Comparison of ENCODE assay signal across 8 cellular contexts in the genomic region with DNA sequence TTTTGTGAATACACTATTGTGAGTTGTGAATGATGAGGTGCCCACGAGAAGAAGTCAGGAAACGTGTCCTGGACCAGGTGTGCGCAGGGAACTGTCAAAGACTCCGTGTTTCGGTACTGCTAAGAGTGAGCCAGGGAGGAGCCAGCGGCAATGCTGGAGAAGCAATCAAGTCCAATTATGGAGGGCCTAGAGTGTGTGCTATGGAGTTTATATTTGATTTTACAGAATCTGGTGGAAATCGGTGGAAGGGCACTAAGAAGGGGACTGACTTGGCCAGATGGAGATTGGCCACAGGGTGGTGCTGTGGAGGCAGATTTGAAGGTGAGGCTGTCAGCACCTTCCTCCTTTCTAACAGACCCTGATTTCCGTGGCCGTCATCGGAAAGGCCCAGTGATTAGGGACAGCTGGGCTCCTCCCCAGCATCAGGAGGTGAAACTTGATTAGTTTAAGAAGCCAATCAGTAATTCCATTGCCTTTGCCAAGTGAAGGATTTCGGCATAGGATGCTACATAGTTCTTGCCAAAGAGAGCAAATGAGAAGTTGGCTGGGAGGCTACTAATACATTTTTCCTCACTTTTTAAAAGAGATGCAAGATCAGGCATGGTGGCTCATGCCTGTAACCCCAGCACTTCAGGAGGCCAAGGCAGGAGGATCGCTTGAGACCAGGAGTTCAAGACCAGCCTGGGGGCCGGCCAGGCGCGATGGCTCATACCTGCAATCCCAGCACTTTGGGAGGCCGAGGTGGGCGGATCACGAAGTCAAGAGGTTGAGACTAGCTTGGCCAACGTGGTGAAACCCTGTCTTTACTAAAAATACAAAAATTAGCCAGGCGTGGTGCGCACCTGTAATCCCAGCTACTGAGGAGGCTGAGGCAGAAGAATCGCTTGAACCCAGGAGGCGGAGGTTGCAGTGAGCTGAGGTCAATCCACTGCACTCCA. TPM values are rescaled to one million over a fixed set of nuclear protein-coding genes. Genes with fewer than 3 reads are reported as not detected.
DNase-seq lines count a peak whose midpoint lies in the region; ATAC-seq, FAIRE-seq and TF ChIP-seq lines count a peak whose summit lies in the region.

No MANE protein-coding gene starts in this region.

- no peak overlapping the region for H3K4me2 ChIP-seq in keratinocyte (ENCODE audit: control insufficient read depth, extremely low read depth, insufficient read depth, low read depth, low read length)

- DNase-seq in GDM1 (lab: John Stamatoyannopoulos, UW): peak; percentile 68
- DNase-seq in NCI-H226: peak; percentile 54
- DNase-seq in breast epithelium (ENCODE audit: low spot score in 2 of 2): peak; percentile 69 to 82
- no peak for DNase-seq in keratinocyte (ENCODE audit: low read depth, low spot score)
- peak; percentile 81 to 85 for DNase-seq in stimulated activated CD4-positive, alpha-beta T cell treated with anti-CD3 and anti-CD28 coated beads, Interleukin-1b, Interleukin-23, amount 100 ng/mL, for 4 hours (ENCODE audit: low read depth in 2 of 2)

- no peaks in the 10 kb centered on the region for H4K20me1 ChIP-seq in keratinocyte (ENCODE audit: control insufficient read depth, extremely low read depth, insufficient read depth, low read length)

- H3K9me3 ChIP-seq in breast epithelium (no peaks in the 10 kb centered on the region), keratinocyte (ENCODE audit: control insufficient read depth, low read depth, low read length) (no peaks in the 10 kb centered on the region)

- ATAC-seq in HG02885 (IDR thresholded peaks at IDR 0.05; ENCODE audit: poor library complexity, unreplicated experiment): peak; percentile 66
- no peak for ATAC-seq in HG03520 (IDR thresholded peaks at IDR 0.05; ENCODE audit: unreplicated experiment)

- peak; percentile 89 for FAIRE-seq in keratinocyte (lab: Jason Lieb, UNC)

- no peak overlapping the region for H3K4me3 ChIP-seq in WI38 (ENCODE audit: low read depth, low read length)
- no peak overlapping the region for H3K4me3 ChIP-seq in breast epithelium
- H3K4me3 ChIP-seq in keratinocyte (ENCODE audit: control insufficient read depth in 2 of 3, extremely low read depth in 1 of 3, insufficient read depth in 2 of 3, low read depth in 1 of 3, low read length in 3 of 3): no peak overlapping the region

- intact Hi-C loops in breast epithelium (cut with DNase I; ENCODE audit: low total_unique reads): no loop called here

- H3K79me2 ChIP-seq in keratinocyte (ENCODE audit: control insufficient read depth, insufficient read depth, low read length): no peaks in the 10 kb centered on the region

- peak; percentile 80 for TF ChIP-seq CTCF in WI38 (IDR thresholded peaks at IDR 0.05; ENCODE audit: low read depth, low read length)
- TF ChIP-seq CTCF in breast epithelium (IDR thresholded peaks at IDR 0.05): peak; percentile 64 to 87 (median 82)
- TF ChIP-seq CTCF in keratinocyte (optimal IDR thresholded peaks at IDR 0.05 in 1 of 3, IDR thresholded peaks at IDR 0.05 in 1 of 3, conservative IDR thresholded peaks at IDR 0.05 in 1 of 3; ENCODE audit: extremely low read depth in 1 of 3, insufficient read depth in 2 of 3, low read length in 3 of 3): peak; percentile 89 to 97 (median 95)

- no peak overlapping the region for H2AFZ ChIP-seq in keratinocyte (ENCODE audit: control insufficient read depth, low read length)

- no peak for TF ChIP-seq POLR2A in breast epithelium (IDR thresholded peaks at IDR 0.05)

- H3K27me3 ChIP-seq in breast epithelium (no peaks in the 10 kb centered on the region), keratinocyte (ENCODE audit: control insufficient read depth, extremely low read depth, insufficient read depth, low read length) (no peaks in the 10 kb centered on the region)

- no peak overlapping the region for H3K9ac ChIP-seq in keratinocyte (ENCODE audit: control insufficient read depth, extremely low read depth, insufficient read depth, low read length)

- H3K27ac ChIP-seq in breast epithelium: peak overlapping the region in 1 of 2 donors; percentile 16
- H3K27ac ChIP-seq in keratinocyte (ENCODE audit: control insufficient read depth, insufficient read depth, low read length): no peak overlapping the region

- H3K36me3 ChIP-seq in breast epithelium (no peaks in the 10 kb centered on the region), keratinocyte (ENCODE audit: control insufficient read depth in 2 of 2, extremely low read depth in 1 of 2, insufficient read depth in 2 of 2, low read length in 2 of 2) (no peaks in the 10 kb centered on the region)

- no peaks in the 10 kb centered on the region for H3K9me1 ChIP-seq in keratinocyte (ENCODE audit: control insufficient read depth, extremely low read depth, insufficient read depth, low read length)

- dilution Hi-C loops in keratinocyte (cut with MboI; ENCODE audit: extremely low pct_ligation_motif_present, low sequenced_read_pairs): no loop called here

- H3K4me1 ChIP-seq in breast epithelium: no peaks in the 10 kb centered on the region
- H3K4me1 ChIP-seq in keratinocyte (ENCODE audit: control insufficient read depth, extremely low read depth, insufficient read depth, low read length): no peaks in the 10 kb centered on the region

RNA-seq across cellular contexts. Expression of gene PTCH2, which starts 7.0 kb away (rescaled TPM):
- total RNA-seq in breast epithelium: 1 to 10 TPM in 2 of 3 donors, under 1 TPM in 1; 0.32 to 2.2 (median 1.3) TPM
- polyA plus RNA-seq in keratinocyte: 0.01 to 0.19 TPM (median 0.03 TPM) in 3 replicates
- not detected for polyA plus RNA-seq in keratinocyte (2011; ENCODE audit: low read depth)
- polyA plus RNA-seq in keratinocyte (2011; cell fraction: cytosol; rRNA removed): 0.04 TPM in 1 of 2 replicates, not detected in the other
- 0.60 and 0.67 TPM in 2 replicates for polyA plus RNA-seq in keratinocyte (2011; cell fraction: nucleus; rRNA removed)
- 0.02 and 0.32 TPM in 2 replicates for polyA plus RNA-seq in keratinocyte (2012; ENCODE audit: low replicate concordance)
- polyA minus RNA-seq in keratinocyte: 0.10 to 0.16 TPM (median 0.13 TPM) in 3 replicates
- polyA minus RNA-seq in keratinocyte (2011; cell fraction: cytosol; rRNA and poly(A)+ RNA removed): 1.9 TPM
- polyA minus RNA-seq in keratinocyte (2011; cell fraction: nucleus; rRNA and poly(A)+ RNA removed): 0.11 and 0.31 TPM in 2 replicates

RNA-seq across cellular contexts. Expression of gene BTBD19, which starts 27.7 kb away (rescaled TPM):
- total RNA-seq in breast epithelium: 1 to 10 TPM; 3.8 to 7.0 (median 6.9) TPM
- 2.2 to 3.9 TPM (median 2.9 TPM) in 3 replicates for polyA plus RNA-seq in keratinocyte
- polyA plus RNA-seq in keratinocyte (2011; ENCODE audit: low read depth): 4.7 TPM
- polyA plus RNA-seq in keratinocyte (2011; cell fraction: cytosol; rRNA removed): 0.47 and 0.50 TPM in 2 replicates
- polyA plus RNA-seq in keratinocyte (2011; cell fraction: nucleus; rRNA removed): 19.0 and 20.5 TPM in 2 replicates
- 1.7 and 4.0 TPM in 2 replicates for polyA plus RNA-seq in keratinocyte (2012; ENCODE audit: low replicate concordance)
- polyA minus RNA-seq in keratinocyte: 1.1 to 2.5 TPM (median 2.2 TPM) in 3 replicates
- not detected for polyA minus RNA-seq in keratinocyte (2011; cell fraction: cytosol; rRNA and poly(A)+ RNA removed)
- 5.1 and 5.5 TPM in 2 replicates for polyA minus RNA-seq in keratinocyte (2011; cell fraction: nucleus; rRNA and poly(A)+ RNA removed)

RNA-seq across cellular contexts. Expression of gene DYNLT4, which starts 28.9 kb away (rescaled TPM):
- total RNA-seq in breast epithelium: 1 to 10 TPM in 2 of 3 donors, under 1 TPM in 1; 0.80 to 2.0 (median 1.3) TPM
- not detected in 3 replicates for polyA plus RNA-seq in keratinocyte
- polyA plus RNA-seq in keratinocyte (2011; ENCODE audit: low read depth): not detected
- not detected in 2 replicates for polyA plus RNA-seq in keratinocyte (2011; cell fraction: cytosol; rRNA removed)
- not detected in 2 replicates for polyA plus RNA-seq in keratinocyte (2011; cell fraction: nucleus; rRNA removed)
- polyA plus RNA-seq in keratinocyte (2012; ENCODE audit: low replicate concordance): 0.48 and 0.80 TPM in 2 replicates
- polyA minus RNA-seq in keratinocyte: not detected in 3 replicates
- polyA minus RNA-seq in keratinocyte (2011; cell fraction: cytosol; rRNA and poly(A)+ RNA removed): not detected
- polyA minus RNA-seq in keratinocyte (2011; cell fraction: nucleus; rRNA and poly(A)+ RNA removed): not detected in 2 replicates

RNA-seq across cellular contexts. Expression of gene PLK3, which starts 35.8 kb away (rescaled TPM):
- 10 to 100 TPM; 13.6 to 29.0 (median 21.6) TPM for total RNA-seq in breast epithelium
- 30.6 to 34.0 TPM (median 33.5 TPM) in 3 replicates for polyA plus RNA-seq in keratinocyte
- polyA plus RNA-seq in keratinocyte (2011; ENCODE audit: low read depth): 38.6 TPM
- 23.9 and 32.6 TPM in 2 replicates for polyA plus RNA-seq in keratinocyte (2011; cell fraction: cytosol; rRNA removed)
- polyA plus RNA-seq in keratinocyte (2011; cell fraction: nucleus; rRNA removed): 111 and 118 TPM in 2 replicates
- 21.8 and 38.7 TPM in 2 replicates for polyA plus RNA-seq in keratinocyte (2012; ENCODE audit: low replicate concordance)
- polyA minus RNA-seq in keratinocyte: 30.0 to 41.4 TPM (median 39.0 TPM) in 3 replicates
- polyA minus RNA-seq in keratinocyte (2011; cell fraction: cytosol; rRNA and poly(A)+ RNA removed): 31.7 TPM
- 46.9 and 49.6 TPM in 2 replicates for polyA minus RNA-seq in keratinocyte (2011; cell fraction: nucleus; rRNA and poly(A)+ RNA removed)

RNA-seq across cellular contexts. Expression of gene BEST4, which starts 48.0 kb away (rescaled TPM):
- total RNA-seq in breast epithelium: under 1 TPM in 2 of 3 donors, not detected in 1; 0.15 to 0.66 TPM
- polyA plus RNA-seq in keratinocyte: 0.07 to 0.14 TPM (median 0.13 TPM) in 3 replicates
- 0.21 TPM for polyA plus RNA-seq in keratinocyte (2011; ENCODE audit: low read depth)
- polyA plus RNA-seq in keratinocyte (2011; cell fraction: cytosol; rRNA removed): 0.03 TPM in 1 of 2 replicates, not detected in the other
- polyA plus RNA-seq in keratinocyte (2011; cell fraction: nucleus; rRNA removed): 0.43 and 0.53 TPM in 2 replicates
- 0.14 TPM in 1 of 2 replicates, not detected in the other for polyA plus RNA-seq in keratinocyte (2012; ENCODE audit: low replicate concordance)
- 0.16 TPM in 1 of 3 replicates, not detected in the others for polyA minus RNA-seq in keratinocyte
- not detected for polyA minus RNA-seq in keratinocyte (2011; cell fraction: cytosol; rRNA and poly(A)+ RNA removed)
- not detected in 2 replicates for polyA minus RNA-seq in keratinocyte (2011; cell fraction: nucleus; rRNA and poly(A)+ RNA removed)
